ENCODE assay signal across 23 cellular contexts in the genomic region with DNA sequence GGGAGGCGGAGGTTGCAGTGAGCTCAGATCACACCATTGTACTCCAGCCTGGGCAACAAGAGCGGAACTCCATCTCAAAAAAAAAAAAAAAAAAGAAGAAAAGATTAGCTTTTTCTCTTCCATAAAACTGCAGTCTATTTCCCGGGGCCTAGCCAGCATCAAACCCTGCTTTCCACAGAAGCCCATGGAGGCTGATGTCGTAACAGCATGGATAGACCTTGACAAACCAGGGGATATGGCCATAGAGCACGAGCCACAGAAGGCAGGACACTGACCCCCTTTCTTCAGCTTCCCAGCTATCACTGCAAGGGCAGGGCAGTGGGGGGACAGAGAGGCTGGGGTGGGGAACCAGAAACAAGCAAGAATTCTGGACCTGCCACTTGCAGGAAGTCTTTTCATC.
"Had no signal": no experiment of that assay in that cellular context is flagged by ENCODE, and none has a peak within 500 bp of the region (broad histone marks: within the 10 kb centered on the region; RNA-seq: fewer than 3 reads in every experiment).

No MANE protein-coding gene starts in this region.

- H3K27me3 Mint-ChIP-seq: natural killer cell treated with Interleukin-12 subunit alpha and Interleukin-12 subunit beta and Interleukin-15 and Interleukin-18, amount 100 ng/mL, for 72 hours had no signal

- DNase-seq: colonic mucosa; dermis blood vessel endothelial cell; effector CD4-positive, alpha-beta T cell; endodermal cell; foreskin melanocyte; heart left ventricle; hippocampal formation; left ventricle myocardium superior; mesenchymal stem cell; midbrain; posterior cingulate gyrus; right cardiac atrium; stimulated activated CD4-positive, alpha-beta T cell treated with anti-CD3 and anti-CD28 coated beads, Interleukin-2, amount 100 ng/mL, for 48 hours; stimulated activated CD8-positive, alpha-beta memory T cell treated with anti-CD3 and anti-CD28 coated beads, Interleukin-4, amount 100 ng/mL, for 48 hours; stimulated activated naive CD8-positive, alpha-beta T cell treated with anti-CD3 and anti-CD28 coated beads, Interleukin-15, Interleukin-2, amounts not matched to agents 100 U/mL and 50 U/mL, for 24 hours; upper lobe of right lung had no signal

- H3K4me3 Mint-ChIP-seq: endodermal cell; natural killer cell treated with Interleukin-12 subunit alpha and Interleukin-12 subunit beta and Interleukin-15 and Interleukin-18, amount 100 ng/mL, for 72 hours; stimulated activated effector memory CD8-positive, alpha-beta T cell treated with anti-CD3 and anti-CD28 coated beads, Interleukin-12 subunit alpha, Interleukin-12 subunit beta, amount 100 ng/mL, for 72 hours had no signal

- H3K4me1 ChIP-seq: colonic mucosa, tibial artery, upper lobe of right lung had no signal

- H3K9me3 Mint-ChIP-seq: endodermal cell; natural killer cell treated with Interleukin-12 subunit alpha and Interleukin-12 subunit beta and Interleukin-15 and Interleukin-18, amount 100 ng/mL, for 72 hours; stimulated activated effector memory CD8-positive, alpha-beta T cell treated with anti-CD3 and anti-CD28 coated beads, Interleukin-12 subunit alpha, Interleukin-12 subunit beta, amount 100 ng/mL, for 72 hours had no signal

- ATAC-seq: natural killer cell treated with Interleukin-12 subunit alpha and Interleukin-12 subunit beta and Interleukin-15 and Interleukin-18, amount 100 ng/mL, for 72 hours; stimulated activated effector memory CD8-positive, alpha-beta T cell treated with anti-CD3 and anti-CD28 coated beads, Interleukin-12 subunit alpha, Interleukin-12 subunit beta, amount 100 ng/mL, for 72 hours; stimulated activated naive CD8-positive, alpha-beta T cell treated with anti-CD3 and anti-CD28 coated beads, Interleukin-15, Interleukin-2, amounts not matched to agents 100 U/mL and 50 U/mL, for 24 hours had no signal

- H3K27ac Mint-ChIP-seq: natural killer cell treated with Interleukin-12 subunit alpha and Interleukin-12 subunit beta and Interleukin-15 and Interleukin-18, amount 100 ng/mL, for 72 hours; stimulated activated effector memory CD8-positive, alpha-beta T cell treated with anti-CD3 and anti-CD28 coated beads, Interleukin-12 subunit alpha, Interleukin-12 subunit beta, amount 100 ng/mL, for 72 hours had no signal

- H3K27me3 ChIP-seq: colonic mucosa, heart left ventricle, neutrophil, suprapubic skin, tibial artery, upper lobe of right lung had no signal

- H3K4me2 ChIP-seq: smooth muscle cell had no signal

- H3K4me1 Mint-ChIP-seq: stimulated activated effector memory CD8-positive, alpha-beta T cell treated with anti-CD3 and anti-CD28 coated beads, Interleukin-12 subunit alpha, Interleukin-12 subunit beta, amount 100 ng/mL, for 72 hours had no signal

- H3K9me3 ChIP-seq: colonic mucosa, heart left ventricle, neutrophil, suprapubic skin, tibial artery, upper lobe of right lung had no signal

- H3K4me3 ChIP-seq: colonic mucosa, heart left ventricle, lung, smooth muscle cell, suprapubic skin, tibial artery, upper lobe of right lung had no signal

- H3K27ac ChIP-seq: colonic mucosa, heart left ventricle, neutrophil, tibial artery, upper lobe of right lung had no signal
